ENCODE assay signal across 1 cellular context in the genomic region with DNA sequence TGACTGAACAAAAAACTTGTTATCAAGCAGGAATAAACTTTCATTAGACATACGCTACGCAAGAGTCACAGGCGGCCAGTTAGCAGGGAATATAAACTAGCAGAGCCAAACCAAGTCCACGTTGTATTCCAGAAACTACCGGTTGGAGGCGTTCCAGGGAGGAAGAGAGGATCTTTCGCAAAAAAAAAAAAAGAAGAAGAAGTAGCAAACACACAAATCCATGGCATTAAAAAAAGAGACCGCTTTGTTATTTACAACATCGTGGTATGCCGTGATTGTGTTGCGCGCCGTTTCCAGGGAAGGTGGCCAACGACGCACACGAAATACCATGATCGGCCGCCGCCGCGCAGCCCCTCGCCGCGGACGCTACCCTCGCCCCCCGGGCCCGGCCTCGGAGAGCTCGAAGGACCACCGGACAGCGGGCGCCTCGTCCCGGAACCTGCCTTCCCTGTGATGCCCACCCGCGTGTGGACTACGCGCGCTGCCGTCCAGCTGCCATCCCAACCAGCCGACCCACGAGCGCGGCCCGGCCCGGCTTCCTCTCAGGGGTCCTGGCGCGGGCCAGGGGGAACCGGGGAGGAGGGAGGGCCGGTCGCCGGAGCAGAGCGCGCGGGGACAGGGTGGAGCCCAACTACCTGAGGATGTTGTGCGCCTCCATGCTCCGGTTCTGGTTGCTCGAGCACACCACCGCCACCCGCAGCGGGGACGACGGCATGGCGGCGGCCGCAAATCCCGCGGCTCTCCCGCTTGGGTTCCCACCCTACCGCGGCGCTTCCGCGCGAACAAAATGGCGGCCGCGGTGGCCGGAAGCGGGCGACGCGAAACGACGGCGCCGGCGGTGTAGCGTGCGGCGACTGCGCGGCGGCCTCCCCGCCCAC.
A peak's percentile ranks its signal among the peaks of the same experiment; 100 is the strongest.
TF ChIP-seq lines count a peak whose summit lies in the region.

No MANE protein-coding gene starts in this region.

TF ChIP-seq in HepG2, 621 proteins besides CTCF, POLR2A, EP300 and RAD21 (continued from another document and continues in another):
- TF ChIP-seq, protein P1, sequence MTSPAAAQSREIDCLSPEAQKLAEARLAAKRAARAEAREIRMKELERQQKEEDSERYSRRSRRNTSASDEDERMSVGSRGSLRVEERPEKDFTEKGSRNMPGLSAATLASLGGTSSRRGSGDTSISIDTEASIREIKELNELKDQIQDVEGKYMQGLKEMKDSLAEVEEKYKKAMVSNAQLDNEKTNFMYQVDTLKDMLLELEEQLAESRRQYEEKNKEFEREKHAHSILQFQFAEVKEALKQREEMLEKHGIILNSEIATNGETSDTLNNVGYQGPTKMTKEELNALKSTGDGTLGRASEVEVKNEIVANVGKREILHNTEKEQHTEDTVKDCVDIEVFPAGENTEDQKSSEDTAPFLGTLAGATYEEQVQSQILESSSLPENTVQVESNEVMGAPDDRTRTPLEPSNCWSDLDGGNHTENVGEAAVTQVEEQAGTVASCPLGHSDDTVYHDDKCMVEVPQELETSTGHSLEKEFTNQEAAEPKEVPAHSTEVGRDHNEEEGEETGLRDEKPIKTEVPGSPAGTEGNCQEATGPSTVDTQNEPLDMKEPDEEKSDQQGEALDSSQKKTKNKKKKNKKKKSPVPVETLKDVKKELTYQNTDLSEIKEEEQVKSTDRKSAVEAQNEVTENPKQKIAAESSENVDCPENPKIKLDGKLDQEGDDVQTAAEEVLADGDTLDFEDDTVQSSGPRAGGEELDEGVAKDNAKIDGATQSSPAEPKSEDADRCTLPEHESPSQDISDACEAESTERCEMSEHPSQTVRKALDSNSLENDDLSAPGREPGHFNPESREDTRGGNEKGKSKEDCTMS (CRISPR knock-in tag; conservative IDR thresholded peaks at IDR 0.05): no peak
- TF ChIP-seq, protein P2, sequence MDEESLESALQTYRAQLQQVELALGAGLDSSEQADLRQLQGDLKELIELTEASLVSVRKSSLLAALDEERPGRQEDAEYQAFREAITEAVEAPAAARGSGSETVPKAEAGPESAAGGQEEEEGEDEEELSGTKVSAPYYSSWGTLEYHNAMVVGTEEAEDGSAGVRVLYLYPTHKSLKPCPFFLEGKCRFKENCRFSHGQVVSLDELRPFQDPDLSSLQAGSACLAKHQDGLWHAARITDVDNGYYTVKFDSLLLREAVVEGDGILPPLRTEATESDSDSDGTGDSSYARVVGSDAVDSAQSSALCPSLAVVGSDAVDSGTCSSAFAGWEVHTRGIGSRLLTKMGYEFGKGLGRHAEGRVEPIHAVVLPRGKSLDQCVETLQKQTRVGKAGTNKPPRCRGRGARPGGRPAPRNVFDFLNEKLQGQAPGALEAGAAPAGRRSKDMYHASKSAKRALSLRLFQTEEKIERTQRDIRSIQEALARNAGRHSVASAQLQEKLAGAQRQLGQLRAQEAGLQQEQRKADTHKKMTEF (CRISPR knock-in tag; IDR thresholded peaks at IDR 0.05): no peak; the same call in 1 of the 2 replicates
- no peak for TF ChIP-seq ZNF577 (CRISPR knock-in tag; IDR thresholded peaks at IDR 0.05; ENCODE audit: borderline replicate concordance, low read depth)
- TF ChIP-seq, protein P3, sequence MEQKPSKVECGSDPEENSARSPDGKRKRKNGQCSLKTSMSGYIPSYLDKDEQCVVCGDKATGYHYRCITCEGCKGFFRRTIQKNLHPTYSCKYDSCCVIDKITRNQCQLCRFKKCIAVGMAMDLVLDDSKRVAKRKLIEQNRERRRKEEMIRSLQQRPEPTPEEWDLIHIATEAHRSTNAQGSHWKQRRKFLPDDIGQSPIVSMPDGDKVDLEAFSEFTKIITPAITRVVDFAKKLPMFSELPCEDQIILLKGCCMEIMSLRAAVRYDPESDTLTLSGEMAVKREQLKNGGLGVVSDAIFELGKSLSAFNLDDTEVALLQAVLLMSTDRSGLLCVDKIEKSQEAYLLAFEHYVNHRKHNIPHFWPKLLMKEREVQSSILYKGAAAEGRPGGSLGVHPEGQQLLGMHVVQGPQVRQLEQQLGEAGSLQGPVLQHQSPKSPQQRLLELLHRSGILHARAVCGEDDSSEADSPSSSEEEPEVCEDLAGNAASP (CRISPR knock-in tag; IDR thresholded peaks at IDR 0.05; ENCODE audit: borderline replicate concordance): no peak
- TF ChIP-seq ZNF816 (CRISPR knock-in tag; IDR thresholded peaks at IDR 0.05; ENCODE audit: borderline replicate concordance): 0 out of 2 replicates have a peak, but pooled peaks have one; percentile 50
- no peak for TF ChIP-seq ZNF629 (CRISPR knock-in tag; conservative IDR thresholded peaks at IDR 0.05)
- TF ChIP-seq HBP1 (CRISPR knock-in tag; IDR thresholded peaks at IDR 0.05; ENCODE audit: low read depth): no peak
- TF ChIP-seq FIP1L1 (IDR thresholded peaks at IDR 0.05; ENCODE audit: borderline replicate concordance, insufficient read depth, low read depth, low read length): no peak
- TF ChIP-seq FUBP1 (CRISPR knock-in tag; IDR thresholded peaks at IDR 0.05; ENCODE audit: borderline replicate concordance): no peak
- TF ChIP-seq ZNF749 (CRISPR knock-in tag; IDR thresholded peaks at IDR 0.05; ENCODE audit: borderline replicate concordance): no peak
- no peak for TF ChIP-seq LCORL (IDR thresholded peaks at IDR 0.05)
- TF ChIP-seq LCORL (CRISPR knock-in tag; IDR thresholded peaks at IDR 0.05): 0 out of 2 replicates have a peak, but pooled peaks have one; percentile 28
- peak; percentile 26; the same call in 1 of the 2 replicates for TF ChIP-seq ZMAT3 (CRISPR knock-in tag; conservative IDR thresholded peaks at IDR 0.05)
- TF ChIP-seq POGK (CRISPR knock-in tag; conservative IDR thresholded peaks at IDR 0.05): no peak
- TF ChIP-seq SMC3 (IDR thresholded peaks at IDR 0.05; ENCODE audit: low read length): no peak
- no peak for TF ChIP-seq RELA (CRISPR knock-in tag; IDR thresholded peaks at IDR 0.05)
- TF ChIP-seq CBX1 (IDR thresholded peaks at IDR 0.05; ENCODE audit: low read depth): no peak
- TF ChIP-seq GATAD1 (CRISPR knock-in tag; IDR thresholded peaks at IDR 0.05): 0 out of 2 replicates have a peak, but pooled peaks have one; percentile 50
- TF ChIP-seq, protein P4, sequence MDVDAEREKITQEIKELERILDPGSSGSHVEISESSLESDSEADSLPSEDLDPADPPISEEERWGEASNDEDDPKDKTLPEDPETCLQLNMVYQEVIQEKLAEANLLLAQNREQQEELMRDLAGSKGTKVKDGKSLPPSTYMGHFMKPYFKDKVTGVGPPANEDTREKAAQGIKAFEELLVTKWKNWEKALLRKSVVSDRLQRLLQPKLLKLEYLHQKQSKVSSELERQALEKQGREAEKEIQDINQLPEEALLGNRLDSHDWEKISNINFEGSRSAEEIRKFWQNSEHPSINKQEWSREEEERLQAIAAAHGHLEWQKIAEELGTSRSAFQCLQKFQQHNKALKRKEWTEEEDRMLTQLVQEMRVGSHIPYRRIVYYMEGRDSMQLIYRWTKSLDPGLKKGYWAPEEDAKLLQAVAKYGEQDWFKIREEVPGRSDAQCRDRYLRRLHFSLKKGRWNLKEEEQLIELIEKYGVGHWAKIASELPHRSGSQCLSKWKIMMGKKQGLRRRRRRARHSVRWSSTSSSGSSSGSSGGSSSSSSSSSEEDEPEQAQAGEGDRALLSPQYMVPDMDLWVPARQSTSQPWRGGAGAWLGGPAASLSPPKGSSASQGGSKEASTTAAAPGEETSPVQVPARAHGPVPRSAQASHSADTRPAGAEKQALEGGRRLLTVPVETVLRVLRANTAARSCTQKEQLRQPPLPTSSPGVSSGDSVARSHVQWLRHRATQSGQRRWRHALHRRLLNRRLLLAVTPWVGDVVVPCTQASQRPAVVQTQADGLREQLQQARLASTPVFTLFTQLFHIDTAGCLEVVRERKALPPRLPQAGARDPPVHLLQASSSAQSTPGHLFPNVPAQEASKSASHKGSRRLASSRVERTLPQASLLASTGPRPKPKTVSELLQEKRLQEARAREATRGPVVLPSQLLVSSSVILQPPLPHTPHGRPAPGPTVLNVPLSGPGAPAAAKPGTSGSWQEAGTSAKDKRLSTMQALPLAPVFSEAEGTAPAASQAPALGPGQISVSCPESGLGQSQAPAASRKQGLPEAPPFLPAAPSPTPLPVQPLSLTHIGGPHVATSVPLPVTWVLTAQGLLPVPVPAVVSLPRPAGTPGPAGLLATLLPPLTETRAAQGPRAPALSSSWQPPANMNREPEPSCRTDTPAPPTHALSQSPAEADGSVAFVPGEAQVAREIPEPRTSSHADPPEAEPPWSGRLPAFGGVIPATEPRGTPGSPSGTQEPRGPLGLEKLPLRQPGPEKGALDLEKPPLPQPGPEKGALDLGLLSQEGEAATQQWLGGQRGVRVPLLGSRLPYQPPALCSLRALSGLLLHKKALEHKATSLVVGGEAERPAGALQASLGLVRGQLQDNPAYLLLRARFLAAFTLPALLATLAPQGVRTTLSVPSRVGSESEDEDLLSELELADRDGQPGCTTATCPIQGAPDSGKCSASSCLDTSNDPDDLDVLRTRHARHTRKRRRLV (CRISPR knock-in tag; IDR thresholded peaks at IDR 0.05): no peak
- TF ChIP-seq ZFX (CRISPR knock-in tag; IDR thresholded peaks at IDR 0.05; ENCODE audit: low read depth): 0 out of 2 replicates have a peak, but pooled peaks have one; percentile 50
- TF ChIP-seq BORCS8-MEF2B (CRISPR knock-in tag; IDR thresholded peaks at IDR 0.05): no peak
- no peak for TF ChIP-seq GZF1 (CRISPR knock-in tag; IDR thresholded peaks at IDR 0.05)
- TF ChIP-seq ZNF335 (CRISPR knock-in tag; IDR thresholded peaks at IDR 0.05): no peak
- TF ChIP-seq, protein P5, sequence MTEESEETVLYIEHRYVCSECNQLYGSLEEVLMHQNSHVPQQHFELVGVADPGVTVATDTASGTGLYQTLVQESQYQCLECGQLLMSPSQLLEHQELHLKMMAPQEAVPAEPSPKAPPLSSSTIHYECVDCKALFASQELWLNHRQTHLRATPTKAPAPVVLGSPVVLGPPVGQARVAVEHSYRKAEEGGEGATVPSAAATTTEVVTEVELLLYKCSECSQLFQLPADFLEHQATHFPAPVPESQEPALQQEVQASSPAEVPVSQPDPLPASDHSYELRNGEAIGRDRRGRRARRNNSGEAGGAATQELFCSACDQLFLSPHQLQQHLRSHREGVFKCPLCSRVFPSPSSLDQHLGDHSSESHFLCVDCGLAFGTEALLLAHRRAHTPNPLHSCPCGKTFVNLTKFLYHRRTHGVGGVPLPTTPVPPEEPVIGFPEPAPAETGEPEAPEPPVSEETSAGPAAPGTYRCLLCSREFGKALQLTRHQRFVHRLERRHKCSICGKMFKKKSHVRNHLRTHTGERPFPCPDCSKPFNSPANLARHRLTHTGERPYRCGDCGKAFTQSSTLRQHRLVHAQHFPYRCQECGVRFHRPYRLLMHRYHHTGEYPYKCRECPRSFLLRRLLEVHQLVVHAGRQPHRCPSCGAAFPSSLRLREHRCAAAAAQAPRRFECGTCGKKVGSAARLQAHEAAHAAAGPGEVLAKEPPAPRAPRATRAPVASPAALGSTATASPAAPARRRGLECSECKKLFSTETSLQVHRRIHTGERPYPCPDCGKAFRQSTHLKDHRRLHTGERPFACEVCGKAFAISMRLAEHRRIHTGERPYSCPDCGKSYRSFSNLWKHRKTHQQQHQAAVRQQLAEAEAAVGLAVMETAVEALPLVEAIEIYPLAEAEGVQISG (CRISPR knock-in tag; IDR thresholded peaks at IDR 0.05): no peak; the same call in 1 of the 2 replicates
- no peak; the same call in 1 of the 2 replicates for TF ChIP-seq ZNF605 (CRISPR knock-in tag; IDR thresholded peaks at IDR 0.05)
- no peak for TF ChIP-seq ZBTB14 (CRISPR knock-in tag; IDR thresholded peaks at IDR 0.05)
- no peak for TF ChIP-seq NCOA2 (CRISPR knock-in tag; IDR thresholded peaks at IDR 0.05)
- no peak for TF ChIP-seq TGIF2 (CRISPR knock-in tag; IDR thresholded peaks at IDR 0.05)
- no peak for TF ChIP-seq SP4 (CRISPR knock-in tag; IDR thresholded peaks at IDR 0.05)
- TF ChIP-seq MIER2 (CRISPR knock-in tag; IDR thresholded peaks at IDR 0.05): no peak
